Comparison of ENCODE assay signal across 8 cellular contexts in genomic region chr6:43817192-43817591, GRCh38. TPM values are rescaled to one million over a fixed set of nuclear protein-coding genes. Genes with fewer than 3 reads are reported as not detected.
A peak's percentile ranks its signal among the peaks of the same experiment; 100 is the strongest.
DNase-seq lines count a peak whose midpoint lies in the region; ATAC-seq and TF ChIP-seq lines count a peak whose summit lies in the region.

No MANE protein-coding gene starts in this region.

- H2BK120ac ChIP-seq in neuronal stem cell (ENCODE audit: low read depth, low read length), result no peak overlapping the region

- H3K23ac ChIP-seq in neuronal stem cell (ENCODE audit: low read depth, low read length, poor library complexity), result no peak overlapping the region

- H3K9me2 ChIP-seq in OCI-LY1 (ENCODE audit: low read depth, low read length), result no peaks in the 10 kb centered on the region

- WGBS in neuronal stem cell (ENCODE audit: extremely low coverage in 2 of 2, insufficient read length in 2 of 2, insufficient replicate concordance in 1 of 2), 2 donors, result no CpG with 5 or more reads among the region's 4 CpGs

- H2AK5ac ChIP-seq in neuronal stem cell (ENCODE audit: low read depth, low read length), result no peak overlapping the region

- no peak overlapping the region for H3K27ac ChIP-seq in OCI-LY1 (ENCODE audit: low read depth, low read length, poor library complexity, severe bottlenecking)
- no peak overlapping the region for H3K27ac ChIP-seq in neuronal stem cell (replicated peaks; ENCODE audit: low read length)

- no peak for ATAC-seq in HG03175 (IDR thresholded peaks at IDR 0.05; ENCODE audit: unreplicated experiment)

- intact Hi-C loops in posterior cingulate gyrus (cut with DNase I), result no loop called here

- H3K9ac ChIP-seq in OCI-LY1 (ENCODE audit: low read length) (no peak overlapping the region), neuronal stem cell (ENCODE audit: low read depth, low read length, poor library complexity) (no peak overlapping the region)

- H3K9me3 ChIP-seq in OCI-LY1 (ENCODE audit: low read length) (no peaks in the 10 kb centered on the region), neuronal stem cell (replicated peaks in 1 of 2; ENCODE audit: control insufficient read depth in 2 of 2, insufficient read depth in 1 of 2, low read depth in 1 of 2, low read length in 2 of 2) (no peaks in the 10 kb centered on the region)

- H3K4me2 ChIP-seq in OCI-LY1 (ENCODE audit: low read length), result no peak overlapping the region
- H3K4me2 ChIP-seq in neuronal stem cell (ENCODE audit: insufficient read depth, low read length, poor library complexity, severe bottlenecking), result no peak overlapping the region

- H3K4me1 ChIP-seq in OCI-LY1 (ENCODE audit: insufficient read depth, low read length, severe bottlenecking), result no peaks in the 10 kb centered on the region
- H3K4me1 ChIP-seq in neuronal stem cell (ENCODE audit: control insufficient read depth in 2 of 2, insufficient read depth in 1 of 2, low read depth in 1 of 2, low read length in 2 of 2), result peaks cover 0 to 5% of the 10 kb centered on the region in 2 donors

- H2BK15ac ChIP-seq in neuronal stem cell (ENCODE audit: low read length), result peak overlapping the region; percentile 10

- no peak overlapping the region for H3K4ac ChIP-seq in neuronal stem cell (ENCODE audit: low read length)

- no peaks in the 10 kb centered on the region for H3F3A ChIP-seq in OCI-LY1 (ENCODE audit: insufficient read depth, low read length)

- no peaks in the 10 kb centered on the region for H4K20me1 ChIP-seq in OCI-LY1 (ENCODE audit: insufficient read depth, low read length)

- H3K79me1 ChIP-seq in neuronal stem cell (ENCODE audit: low read depth, low read length), result no peaks in the 10 kb centered on the region

- no peak overlapping the region for H3K18ac ChIP-seq in neuronal stem cell (ENCODE audit: low read length)

- no peak overlapping the region for H4K91ac ChIP-seq in neuronal stem cell (ENCODE audit: low read depth, low read length, poor library complexity)

- H2AFZ ChIP-seq in OCI-LY1 (ENCODE audit: low read length) (no peak overlapping the region), neuronal stem cell (ENCODE audit: low read length) (no peak overlapping the region)

- H3K79me2 ChIP-seq in OCI-LY1 (ENCODE audit: insufficient read depth, low read length), result no peaks in the 10 kb centered on the region

- H3K27me3 ChIP-seq in OCI-LY1 (ENCODE audit: insufficient read depth, low read length), result no peaks in the 10 kb centered on the region
- peaks cover 0 to 47% (median 0%) of the 10 kb centered on the region in 3 experiments for H3K27me3 ChIP-seq in neuronal stem cell (ENCODE audit: control insufficient read depth in 3 of 3, insufficient read depth in 3 of 3, low read depth in 1 of 3, low read length in 3 of 3)

- H3K4me3 ChIP-seq in OCI-LY1 (ENCODE audit: low read depth, low read length, poor library complexity, severe bottlenecking), result no peak overlapping the region
- no peak overlapping the region for H3K4me3 ChIP-seq in cardiac fibroblast (replicated peaks in 1 of 2; ENCODE audit: low read depth in 2 of 2, low read length in 2 of 2)
- H3K4me3 ChIP-seq in neuronal stem cell (ENCODE audit: low read length in 2 of 2), result no peak overlapping the region

- H3K36me3 ChIP-seq in OCI-LY1 (ENCODE audit: insufficient read depth, low read length) (no peaks in the 10 kb centered on the region), neuronal stem cell (replicated peaks in 1 of 2; ENCODE audit: control insufficient read depth in 2 of 2, insufficient read depth in 2 of 2, low read length in 2 of 2) (no peaks in the 10 kb centered on the region)

- peak; percentile 37 for TF ChIP-seq CTCF in OCI-LY1 (IDR thresholded peaks at IDR 0.05; ENCODE audit: low read length)
- peak; percentile 37 for TF ChIP-seq CTCF in cardiac fibroblast (IDR thresholded peaks at IDR 0.05; ENCODE audit: low read depth, low read length)

- no peak overlapping the region for H3K14ac ChIP-seq in neuronal stem cell (ENCODE audit: low read length)

- H2BK12ac ChIP-seq in neuronal stem cell (ENCODE audit: low read length), result no peak overlapping the region

- no peak overlapping the region for H4K8ac ChIP-seq in neuronal stem cell (ENCODE audit: low read depth, low read length)

- no peak overlapping the region for H2BK5ac ChIP-seq in neuronal stem cell (ENCODE audit: low read length)

- peak; percentile 12 to 23 for DNase-seq in activated CD4-positive, alpha-beta T cell treated with anti-CD3 and anti-CD28 coated beads for 4 hours
- no peak for DNase-seq in activated CD4-positive, alpha-beta T cell treated with anti-CD3 and anti-CD28 coated beads for 1 hour
- peak in 1 of 2 donors; percentile 37 for DNase-seq in cardiac fibroblast (ENCODE audit: low read depth in 2 of 2)
- no peak for DNase-seq in neuronal stem cell (ENCODE audit: low spot score)
- no peak for DNase-seq in posterior cingulate gyrus
- no peak for DNase-seq in DMS153 (lab: John Stamatoyannopoulos, UW)

RNA-seq across cellular contexts. Expression of gene VEGFA, which starts 47.2 kb away (rescaled TPM):
- 29.0 TPM for polyA plus RNA-seq in neuronal stem cell (2013, experiment 1 of 2)
- 29.1 TPM for polyA plus RNA-seq in neuronal stem cell (2013, experiment 2 of 2)

Comparison
In these comparisons a context has a peak if more than half of its experiments do, and no peak if none do; other contexts are left out.
1. DNase-seq: peak in activated CD4-positive, alpha-beta T cell treated with anti-CD3 and anti-CD28 coated beads for 4 hours (2 of 2); none in activated CD4-positive, alpha-beta T cell treated with anti-CD3 and anti-CD28 coated beads for 1 hour (single experiment), neuronal stem cell (single experiment), posterior cingulate gyrus (0 of 10) and DMS153 (single experiment).